ENCODE assay signal across 11 cellular contexts in genomic region chr3:136728918-136729317, GRCh38. TPM values are rescaled to one million over a fixed set of nuclear protein-coding genes. Genes with fewer than 3 reads are reported as not detected.
DNase-seq lines count a peak whose midpoint lies in the region; ATAC-seq and TF ChIP-seq lines count a peak whose summit lies in the region.
"Had no signal": no experiment of that assay in that cellular context is flagged by ENCODE, and none has a peak within 500 bp of the region (broad histone marks: within the 10 kb centered on the region; RNA-seq: fewer than 3 reads in every experiment).

No MANE protein-coding gene starts in this region.

- H3K27me3 ChIP-seq in neuronal stem cell (ENCODE audit: control insufficient read depth in 3 of 3, insufficient read depth in 3 of 3, low read depth in 1 of 3, low read length in 3 of 3) (no peaks in the 10 kb centered on the region), esophagus muscularis mucosa (no peaks in the 10 kb centered on the region), prostate gland (replicated peaks; ENCODE audit: insufficient read depth) (no peaks in the 10 kb centered on the region)

- ATAC-seq in mucosa of descending colon (no peak), HG03342 (IDR thresholded peaks at IDR 0.05; ENCODE audit: unreplicated experiment) (no peak)

- H3K4ac ChIP-seq in neuronal stem cell (ENCODE audit: low read length): no peak overlapping the region

- H4K91ac ChIP-seq in neuronal stem cell (ENCODE audit: low read depth, low read length, poor library complexity): no peak overlapping the region

- no peak overlapping the region for H2BK15ac ChIP-seq in neuronal stem cell (ENCODE audit: low read length)

- no peak overlapping the region for H3K14ac ChIP-seq in neuronal stem cell (ENCODE audit: low read length)

- H3K9me3 ChIP-seq in neuronal stem cell (replicated peaks in 1 of 2; ENCODE audit: control insufficient read depth in 2 of 2, insufficient read depth in 1 of 2, low read depth in 1 of 2, low read length in 2 of 2): no peaks in the 10 kb centered on the region
- H3K9me3 ChIP-seq in mucosa of descending colon: no peaks in the 10 kb centered on the region
- H3K9me3 ChIP-seq in esophagus muscularis mucosa: no peaks in the 10 kb centered on the region
- H3K9me3 ChIP-seq in prostate gland: no peaks in the 10 kb centered on the region

- H2AFZ ChIP-seq in neuronal stem cell (ENCODE audit: low read length): no peak overlapping the region
- H2AFZ ChIP-seq: PC-9 had no signal

- peak; percentile 89 for DNase-seq in EL
- peak; percentile 96 for DNase-seq in LHCN-M2 (ENCODE audit: low read depth)
- peak; percentile 33 for DNase-seq in dermis blood vessel endothelial cell
- no peak for DNase-seq in neuronal stem cell (ENCODE audit: low spot score)
- no peak for DNase-seq in mucosa of descending colon
- DNase-seq in esophagus muscularis mucosa (ENCODE audit: extremely low spot score): no peak
- no peak for DNase-seq in prostate gland (ENCODE audit: low spot score)
- DNase-seq: activated T-cell treated with anti-CD3 and anti-CD28 coated beads, Interleukin-2, amount 50 U/mL, for 1 hour; PC-9; posterior cingulate gyrus had no signal

- H3K36me3 ChIP-seq in neuronal stem cell (replicated peaks in 1 of 2; ENCODE audit: control insufficient read depth in 2 of 2, insufficient read depth in 2 of 2, low read length in 2 of 2) (no peaks in the 10 kb centered on the region), mucosa of descending colon (ENCODE audit: low read depth) (no peaks in the 10 kb centered on the region), esophagus muscularis mucosa (no peaks in the 10 kb centered on the region), prostate gland (no peaks in the 10 kb centered on the region)

- TF ChIP-seq POLR2A in esophagus muscularis mucosa (IDR thresholded peaks at IDR 0.05; ENCODE audit: low read depth) (no peak), prostate gland (IDR thresholded peaks at IDR 0.05) (no peak)

- no peak overlapping the region for H3K23ac ChIP-seq in neuronal stem cell (ENCODE audit: low read depth, low read length, poor library complexity)

- no peak overlapping the region for H3K27ac ChIP-seq in neuronal stem cell (replicated peaks; ENCODE audit: low read length)
- H3K27ac ChIP-seq in esophagus muscularis mucosa (replicated peaks in 1 of 4): no peak overlapping the region
- no peak overlapping the region for H3K27ac ChIP-seq in prostate gland
- H3K27ac ChIP-seq: PC-9 had no signal

- peak overlapping the region; percentile 11 for H3K4me2 ChIP-seq in neuronal stem cell (ENCODE audit: insufficient read depth, low read length, poor library complexity, severe bottlenecking)
- H3K4me2 ChIP-seq: PC-9 had no signal

- H3K18ac ChIP-seq in neuronal stem cell (ENCODE audit: low read length): peak overlapping the region; percentile 44

- no peak overlapping the region for H2BK12ac ChIP-seq in neuronal stem cell (ENCODE audit: low read length)

- no peak for TF ChIP-seq EP300 in esophagus muscularis mucosa (IDR thresholded peaks at IDR 0.05)

- no CpG with 5 or more reads among the region's 6 CpGs for WGBS in neuronal stem cell (ENCODE audit: extremely low coverage in 2 of 2, insufficient read length in 2 of 2, insufficient replicate concordance in 1 of 2), 2 donors
- 55% methylated on average over 6 of the region's 6 CpGs for WGBS in esophagus muscularis mucosa
- 41% methylated on average over 6 of the region's 6 CpGs for WGBS in prostate gland

- H2BK5ac ChIP-seq in neuronal stem cell (ENCODE audit: low read length): no peak overlapping the region

- H3K79me1 ChIP-seq in neuronal stem cell (ENCODE audit: low read depth, low read length): no peaks in the 10 kb centered on the region

- H3K4me1 ChIP-seq in neuronal stem cell (ENCODE audit: control insufficient read depth in 2 of 2, insufficient read depth in 1 of 2, low read depth in 1 of 2, low read length in 2 of 2): peaks cover 0 to 4% of the 10 kb centered on the region in 2 donors
- H3K4me1 ChIP-seq in mucosa of descending colon (ENCODE audit: low read depth): peaks cover 53% of the 10 kb centered on the region
- H3K4me1 ChIP-seq in esophagus muscularis mucosa: peaks cover 43 to 75% (median 69%) of the 10 kb centered on the region in 4 donors
- peaks cover 3% of the 10 kb centered on the region for H3K4me1 ChIP-seq in prostate gland (replicated peaks)

- H2BK120ac ChIP-seq in neuronal stem cell (ENCODE audit: low read depth, low read length): no peak overlapping the region

- H3K4me3 ChIP-seq in neuronal stem cell (ENCODE audit: low read length in 2 of 2): no peak overlapping the region
- H3K4me3 ChIP-seq in mucosa of descending colon: no peak overlapping the region
- H3K4me3 ChIP-seq in esophagus muscularis mucosa: no peak overlapping the region
- no peak overlapping the region for H3K4me3 ChIP-seq in prostate gland
- H3K4me3 ChIP-seq: PC-9 had no signal

- H3K9ac ChIP-seq in neuronal stem cell (ENCODE audit: low read depth, low read length, poor library complexity): no peak overlapping the region

- TF ChIP-seq CTCF in mucosa of descending colon (IDR thresholded peaks at IDR 0.05): no peak
- no peak for TF ChIP-seq CTCF in esophagus muscularis mucosa (IDR thresholded peaks at IDR 0.05)
- no peak for TF ChIP-seq CTCF in prostate gland (IDR thresholded peaks at IDR 0.05)

- intact Hi-C loops in mucosa of descending colon (cut with DNase I, micrococcal nuclease) (no loop called here), esophagus muscularis mucosa (cut with DNase I) (no loop called here), prostate gland (cut with DNase I) (no loop called here)

- no peak overlapping the region for H2AK5ac ChIP-seq in neuronal stem cell (ENCODE audit: low read depth, low read length)

- H4K8ac ChIP-seq in neuronal stem cell (ENCODE audit: low read depth, low read length): no peak overlapping the region

RNA-seq across cellular contexts. Expression of gene STAG1, which starts 23.3 kb away (rescaled TPM):
- total RNA-seq in LHCN-M2 (2014; rRNA removed) (24.6 and 27.5 TPM in 2 replicates), dermis blood vessel endothelial cell (45.8 and 47.2 TPM in 2 replicates), mucosa of descending colon (10 to 100 TPM; 46.8 to 57.1 (median 50.4) TPM), esophagus muscularis mucosa (10 to 100 TPM; 32.6 to 44.0 (median 40.5) TPM), prostate gland (10 to 100 TPM; 21.9 to 34.1 TPM)
- polyA plus RNA-seq in LHCN-M2 (2012): 6.0 TPM
- 9.2 TPM for polyA plus RNA-seq in neuronal stem cell (2013, experiment 1 of 2)
- polyA plus RNA-seq in neuronal stem cell (2013, experiment 2 of 2): 10.0 TPM

Comparison
In these comparisons a context has a peak if more than half of its experiments do, and no peak if none do; other contexts are left out.
1. DNase-seq: peak in EL (single experiment), LHCN-M2 (single experiment) and dermis blood vessel endothelial cell (single experiment); none in neuronal stem cell (single experiment), mucosa of descending colon (0 of 3), esophagus muscularis mucosa (single experiment) and prostate gland (single experiment).